ENCODE assay signal across 10 cellular contexts in the genomic region with DNA sequence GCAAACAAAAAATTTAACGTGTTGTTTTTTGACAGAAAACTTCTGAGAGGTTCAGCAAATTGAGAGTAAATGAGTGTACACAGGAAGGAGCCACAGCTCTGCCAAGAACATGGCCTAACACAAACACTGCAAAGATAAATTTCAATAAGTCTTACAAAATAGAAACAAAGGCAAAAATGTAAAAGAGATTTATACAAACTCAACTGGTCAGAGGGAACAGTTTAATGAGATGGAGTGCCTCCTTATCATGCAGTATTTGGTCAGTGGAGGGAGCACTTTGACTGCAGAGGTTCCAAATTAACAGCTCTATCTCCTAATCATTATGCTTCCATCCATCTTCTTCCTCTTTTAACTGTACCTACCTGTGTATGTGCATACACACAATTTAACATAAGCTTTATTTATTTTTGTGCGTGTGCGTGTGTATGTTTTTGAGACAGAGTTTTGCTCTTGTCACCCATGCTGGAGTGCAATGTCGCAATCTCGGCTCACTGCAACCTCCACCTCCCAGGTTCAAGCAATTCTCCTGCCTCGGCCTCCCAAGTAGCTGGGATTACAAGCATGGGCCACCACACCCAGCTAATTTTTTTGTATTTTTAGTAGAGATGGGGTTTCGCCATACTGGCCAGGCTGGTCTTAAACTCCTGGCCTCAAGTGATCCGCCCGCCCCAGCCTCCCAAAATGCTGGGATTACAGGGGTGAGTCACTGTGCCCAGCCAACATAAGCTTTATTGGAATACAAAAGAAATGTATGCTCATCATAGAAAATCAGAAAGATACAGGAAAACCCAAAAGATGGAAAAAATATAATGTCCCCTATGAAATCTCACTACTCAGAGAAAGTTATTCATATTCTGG.
A peak's percentile ranks its signal among the peaks of the same experiment; 100 is the strongest.
DNase-seq lines count a peak whose midpoint lies in the region; ATAC-seq and TF ChIP-seq lines count a peak whose summit lies in the region.
"Had no signal": no experiment of that assay in that cellular context is flagged by ENCODE, and none has a peak within 500 bp of the region (broad histone marks: within the 10 kb centered on the region; RNA-seq: fewer than 3 reads in every experiment).

No MANE protein-coding gene starts in this region.

- peaks cover 34% of the 10 kb centered on the region for H3K4me1 ChIP-seq in GM23248 (ENCODE audit: insufficient read depth)

- H4K20me1 ChIP-seq in GM23248 (ENCODE audit: insufficient read depth) (no peaks in the 10 kb centered on the region), SU-DHL-6 (ENCODE audit: low read depth, low read length) (no peaks in the 10 kb centered on the region)

- H3K79me2 ChIP-seq in GM23248 (ENCODE audit: insufficient read depth) (peaks cover 97% of the 10 kb centered on the region), SU-DHL-6 (ENCODE audit: insufficient read depth, low read length) (peaks cover 90% of the 10 kb centered on the region)

- H3K27ac ChIP-seq in AG04450 (ENCODE audit: low read depth, low read length) (no peak overlapping the region), GM23248 (peak overlapping the region; percentile 6), SU-DHL-6 (ENCODE audit: low read depth, low read length) (no peak overlapping the region)
- H3K27ac ChIP-seq: neutrophil had no signal

- DNase-seq in AG04450 (ENCODE audit: low read depth, low spot score): no peak
- DNase-seq in GM23248: peak; percentile 42
- peak; percentile 37 for DNase-seq in fibroblast of peridontal ligament (ENCODE audit: extremely low read depth)
- DNase-seq in NCI-H2227 treated with DMSO at 0.1 percent for 48 hours (lab: John Stamatoyannopoulos, UW): no peak
- DNase-seq: SHP77 treated with DMSO at 0.1 percent for 48 hours had no signal

- H3F3A ChIP-seq in GM23248 (ENCODE audit: insufficient read depth): peaks cover 34% of the 10 kb centered on the region
- peaks cover 12% of the 10 kb centered on the region; the same call in 1 of the 2 replicates for H3F3A ChIP-seq in SU-DHL-6 (ENCODE audit: insufficient read depth)

- no peak overlapping the region for H3K4me3 ChIP-seq in AG04450 (ENCODE audit: low read depth, low read length)
- H3K4me3 ChIP-seq in GM23248: no peak overlapping the region
- no peak overlapping the region for H3K4me3 ChIP-seq in SU-DHL-6 (ENCODE audit: insufficient read depth, low read length, poor library complexity, severe bottlenecking)

- in situ Hi-C loops in GM23248 (cut with MboI): loop anchor here (10.0 kb wide), 1 partner anchor 120 kb away; no protein-coding TSS in a partner anchor

- 79 to 83% methylated on average over 9 of the region's 9 CpGs for WGBS in GM23248 (ENCODE audit: low coverage in 1 of 2, low lambda C conversion rate in 2 of 2, missing lambda C conversion rate in 2 of 2), 2 experiments

- ATAC-seq in HG03095 (IDR thresholded peaks at IDR 0.05; ENCODE audit: unreplicated experiment) (no peak), GM18520 (IDR thresholded peaks at IDR 0.05; ENCODE audit: unreplicated experiment) (no peak), GM21717 (IDR thresholded peaks at IDR 0.05; ENCODE audit: unreplicated experiment) (no peak)

- H2AFZ ChIP-seq in GM23248: no peak overlapping the region
- no peak overlapping the region for H2AFZ ChIP-seq in SU-DHL-6 (ENCODE audit: low read depth, low read length, severe bottlenecking)

- H3K9me2 ChIP-seq in GM23248 (ENCODE audit: insufficient read depth) (no peaks in the 10 kb centered on the region), SU-DHL-6 (replicated peaks; ENCODE audit: insufficient read depth, low read length) (no peaks in the 10 kb centered on the region)

- POLR2A ChIA-PET in AG04450 (lab: Yijun Ruan, JAX): interaction anchor here (0.5 to 1.6 kb wide), 2 partner anchors 112 to 187 kb away, joined by 3 to 4 read pairs; partner anchors contain the start of gene MRTFA

- peaks cover 4% of the 10 kb centered on the region for H3K9me3 ChIP-seq in AG04450 (ENCODE audit: control insufficient read depth, insufficient read depth, low read length)
- no peaks in the 10 kb centered on the region for H3K9me3 ChIP-seq in GM23248 (ENCODE audit: low read depth)
- no peaks in the 10 kb centered on the region for H3K9me3 ChIP-seq in SU-DHL-6 (ENCODE audit: insufficient read depth, low read length)
- H3K9me3 ChIP-seq: neutrophil had no signal

- CTCF ChIA-PET in AG04450 (lab: Charles Lee): interaction anchor here (0.6 to 3.7 kb wide), 19 partner anchors 8 to 374 kb away, joined by 3 to 36 read pairs (median 6); no protein-coding TSS in a partner anchor

- H3K9ac ChIP-seq in GM23248: 0 out of 2 replicates have a peak overlapping the region, but pooled peaks have one; percentile 2
- H3K9ac ChIP-seq in SU-DHL-6 (ENCODE audit: low read length): no peak overlapping the region

- peak; percentile 43 for TF ChIP-seq CTCF in AG04450 (IDR thresholded peaks at IDR 0.05; ENCODE audit: low read depth, low read length)
- no peak for TF ChIP-seq CTCF in SU-DHL-6 (IDR thresholded peaks at IDR 0.05; ENCODE audit: insufficient read depth, low read length, poor library complexity, severe bottlenecking)

- H3K36me3 ChIP-seq in GM23248 (ENCODE audit: low read depth) (no peaks in the 10 kb centered on the region), SU-DHL-6 (ENCODE audit: low read length) (peaks cover 4% of the 10 kb centered on the region; the same call in 1 of the 2 replicates)

- H3K27me3 ChIP-seq in AG04450 (ENCODE audit: control insufficient read depth, insufficient read depth, low read length) (no peaks in the 10 kb centered on the region), GM23248 (replicated peaks; ENCODE audit: insufficient read depth) (no peaks in the 10 kb centered on the region), SU-DHL-6 (ENCODE audit: low read length) (no peaks in the 10 kb centered on the region)
- H3K27me3 ChIP-seq: neutrophil had no signal

- H3K4me2 ChIP-seq in GM23248 (ENCODE audit: unreplicated experiment) (peak overlapping the region; percentile 5), SU-DHL-6 (ENCODE audit: low read depth, low read length, poor library complexity, severe bottlenecking) (peak overlapping the region; percentile 22)

Comparison
In these comparisons a context has a peak if more than half of its experiments do, and no peak if none do; other contexts are left out.
1. DNase-seq: peak in GM23248 (single experiment) and fibroblast of peridontal ligament (single experiment); none in AG04450 (single experiment) and NCI-H2227 treated with DMSO at 0.1 percent for 48 hours (single experiment).